In the genomic region with DNA sequence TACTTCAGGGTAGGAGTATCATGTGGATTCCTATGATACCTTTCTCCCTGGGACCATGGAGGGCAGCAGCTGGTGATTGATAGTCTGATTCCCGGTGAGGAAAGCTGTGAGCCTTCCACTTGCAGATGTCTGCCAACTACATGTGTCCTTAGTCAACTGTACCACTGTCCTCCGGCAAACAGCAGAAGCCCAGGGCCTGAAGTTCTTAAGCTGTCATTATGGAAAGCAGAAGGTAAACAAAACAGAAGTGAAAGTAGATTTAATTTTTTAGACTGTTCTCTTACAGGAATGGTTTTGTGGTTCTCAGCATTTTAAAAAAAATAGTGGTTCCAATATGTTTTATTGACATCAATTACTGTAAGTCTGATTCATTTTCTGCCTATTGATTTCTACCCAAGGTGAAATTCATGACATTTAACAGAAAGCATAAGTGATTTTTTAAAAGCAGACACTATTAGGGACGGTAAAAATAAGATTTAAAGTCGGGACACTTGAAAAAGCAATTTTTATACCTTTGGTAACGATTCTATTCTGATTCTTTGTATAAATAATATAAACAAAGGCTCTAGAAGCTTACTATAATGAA, we compare ENCODE assay signal across 9 cellular contexts. TPM values are rescaled to one million over a fixed set of nuclear protein-coding genes. Genes with fewer than 3 reads are reported as not detected.
DNase-seq lines count a peak whose midpoint lies in the region; ATAC-seq and TF ChIP-seq lines count a peak whose summit lies in the region.
"Had no signal": no experiment of that assay in that cellular context is flagged by ENCODE, and none has a peak within 500 bp of the region (broad histone marks: within the 10 kb centered on the region; RNA-seq: fewer than 3 reads in every experiment).

No MANE protein-coding gene starts in this region.

- no peaks in the 10 kb centered on the region for H3K27me3 Mint-ChIP-seq in activated T-helper 17 cell treated with anti-CD3 and anti-CD28 coated beads, Interleukin-2, amount 50 U/mL, for 72 hours
- H3K27me3 Mint-ChIP-seq in natural killer cell treated with Interleukin-12 subunit alpha and Interleukin-12 subunit beta and Interleukin-15 and Interleukin-18, amount 100 ng/mL, for 72 hours: no peaks in the 10 kb centered on the region

- H3K4me1 Mint-ChIP-seq in activated T-helper 17 cell treated with anti-CD3 and anti-CD28 coated beads, Interleukin-2, amount 50 U/mL, for 72 hours: peaks cover 68% of the 10 kb centered on the region
- peaks cover 60 to 61% of the 10 kb centered on the region in 2 donors for H3K4me1 Mint-ChIP-seq in natural killer cell treated with Interleukin-12 subunit alpha and Interleukin-12 subunit beta and Interleukin-15 and Interleukin-18, amount 100 ng/mL, for 72 hours (ENCODE audit: low read depth in 2 of 2)

- TF ChIP-seq POLR2A in stomach (IDR thresholded peaks at IDR 0.05): no peak

- peaks cover 33% of the 10 kb centered on the region for H3K36me3 Mint-ChIP-seq in activated T-helper 17 cell treated with anti-CD3 and anti-CD28 coated beads, Interleukin-2, amount 50 U/mL, for 72 hours (ENCODE audit: low read depth)
- peaks cover 10% of the 10 kb centered on the region for H3K36me3 Mint-ChIP-seq in natural killer cell treated with Interleukin-12 subunit alpha and Interleukin-12 subunit beta and Interleukin-15 and Interleukin-18, amount 100 ng/mL, for 72 hours

- H3K4me3 Mint-ChIP-seq in activated T-helper 17 cell treated with anti-CD3 and anti-CD28 coated beads, Interleukin-2, amount 50 U/mL, for 72 hours: no peak overlapping the region
- H3K4me3 Mint-ChIP-seq in natural killer cell treated with Interleukin-12 subunit alpha and Interleukin-12 subunit beta and Interleukin-15 and Interleukin-18, amount 100 ng/mL, for 72 hours: peak overlapping the region; percentile 79

- peak overlapping the region; percentile 93 for H3K27ac Mint-ChIP-seq in activated T-helper 17 cell treated with anti-CD3 and anti-CD28 coated beads, Interleukin-2, amount 50 U/mL, for 72 hours
- H3K27ac Mint-ChIP-seq in natural killer cell treated with Interleukin-12 subunit alpha and Interleukin-12 subunit beta and Interleukin-15 and Interleukin-18, amount 100 ng/mL, for 72 hours: peak overlapping the region in 1 of 2 donors; percentile 81

- intact Hi-C loops in stomach (cut with DNase I; ENCODE audit: low total_unique reads): no loop called here

- peak overlapping the region in 2 of 5 donors; percentile 11 to 47 for H3K27ac ChIP-seq in stomach

- peak; percentile 20 for DNase-seq in GM13977 (ENCODE audit: low spot score)
- DNase-seq in natural killer cell treated with Interleukin-12 subunit alpha and Interleukin-12 subunit beta and Interleukin-15 and Interleukin-18, amount 100 ng/mL, for 72 hours (ENCODE audit: low spot score): no peak
- DNase-seq in NCI-H69 (lab: John Stamatoyannopoulos, UW): no peak
- DNase-seq in NCI-H1417 treated with DMSO at 0.1 percent for 48 hours (lab: John Stamatoyannopoulos, UW): no peak
- DNase-seq in stomach: no peak
- DNase-seq: gastrocnemius medialis had no signal

- in situ Hi-C loops in GM13977 (cut with MboI; ENCODE audit: low pct_unique_long_range_greater_than_20kb, low sequenced_read_pairs, unreplicated experiment): no loop called here

- no peaks in the 10 kb centered on the region for H3K9me3 ChIP-seq in stomach
- H3K9me3 ChIP-seq: gastrocnemius medialis had no signal

- WGBS in stomach, 5 donors: 51 to 66% (median 63%) methylated on average over 5 of the region's 5 CpGs

- H3K4me3 ChIP-seq in stomach: no peak overlapping the region
- H3K4me3 ChIP-seq: gastrocnemius medialis had no signal

- no peaks in the 10 kb centered on the region for H3K27me3 ChIP-seq in stomach
- H3K27me3 ChIP-seq: gastrocnemius medialis had no signal

- peaks cover 0 to 15% (median 6%) of the 10 kb centered on the region in 4 donors for H3K36me3 ChIP-seq in stomach

- peak; percentile 53 for ATAC-seq in HG03060 (IDR thresholded peaks at IDR 0.05; ENCODE audit: low read depth, unreplicated experiment)
- ATAC-seq in activated T-helper 17 cell treated with anti-CD3 and anti-CD28 coated beads, Interleukin-2, amount 50 U/mL, for 72 hours (replicated peaks): peak; percentile 68
- ATAC-seq in natural killer cell treated with Interleukin-12 subunit alpha and Interleukin-12 subunit beta and Interleukin-15 and Interleukin-18, amount 100 ng/mL, for 72 hours: peak; percentile 70 to 79
- no peak for ATAC-seq in GM19455 (IDR thresholded peaks at IDR 0.05; ENCODE audit: unreplicated experiment)

- TF ChIP-seq EP300 in stomach (IDR thresholded peaks at IDR 0.05): no peak

- peaks cover 27 to 94% (median 60%) of the 10 kb centered on the region in 4 donors for H3K4me1 ChIP-seq in stomach

- TF ChIP-seq CTCF in GM13977 (IDR thresholded peaks at IDR 0.05; ENCODE audit: extremely low read depth, insufficient read depth, missing control alignments): no peak
- TF ChIP-seq CTCF in stomach (IDR thresholded peaks at IDR 0.05): no peak

- no peaks in the 10 kb centered on the region for H3K9me3 Mint-ChIP-seq in activated T-helper 17 cell treated with anti-CD3 and anti-CD28 coated beads, Interleukin-2, amount 50 U/mL, for 72 hours
- no peaks in the 10 kb centered on the region for H3K9me3 Mint-ChIP-seq in natural killer cell treated with Interleukin-12 subunit alpha and Interleukin-12 subunit beta and Interleukin-15 and Interleukin-18, amount 100 ng/mL, for 72 hours

RNA-seq across cellular contexts. Expression of a gene that starts 36.6 kb away (rescaled TPM):
- 10 to 100 TPM; 68.3 to 77.1 TPM for total RNA-seq in activated T-helper 17 cell treated with anti-CD3 and anti-CD28 coated beads, Interleukin-2, amount 50 U/mL, for 72 hours
- 100 to 1,000 TPM in 1 of 2 donors, 10 to 100 TPM in 1; 74.3 to 105 TPM for total RNA-seq in natural killer cell treated with Interleukin-12 subunit alpha and Interleukin-12 subunit beta and Interleukin-15 and Interleukin-18, amount 100 ng/mL, for 72 hours
- 10 to 100 TPM; 13.9 to 26.8 (median 21.7) TPM for total RNA-seq in stomach
- polyA plus RNA-seq in stomach: 10 to 100 TPM; 10.8 to 15.3 (median 13.8) TPM
